In the genomic region with DNA sequence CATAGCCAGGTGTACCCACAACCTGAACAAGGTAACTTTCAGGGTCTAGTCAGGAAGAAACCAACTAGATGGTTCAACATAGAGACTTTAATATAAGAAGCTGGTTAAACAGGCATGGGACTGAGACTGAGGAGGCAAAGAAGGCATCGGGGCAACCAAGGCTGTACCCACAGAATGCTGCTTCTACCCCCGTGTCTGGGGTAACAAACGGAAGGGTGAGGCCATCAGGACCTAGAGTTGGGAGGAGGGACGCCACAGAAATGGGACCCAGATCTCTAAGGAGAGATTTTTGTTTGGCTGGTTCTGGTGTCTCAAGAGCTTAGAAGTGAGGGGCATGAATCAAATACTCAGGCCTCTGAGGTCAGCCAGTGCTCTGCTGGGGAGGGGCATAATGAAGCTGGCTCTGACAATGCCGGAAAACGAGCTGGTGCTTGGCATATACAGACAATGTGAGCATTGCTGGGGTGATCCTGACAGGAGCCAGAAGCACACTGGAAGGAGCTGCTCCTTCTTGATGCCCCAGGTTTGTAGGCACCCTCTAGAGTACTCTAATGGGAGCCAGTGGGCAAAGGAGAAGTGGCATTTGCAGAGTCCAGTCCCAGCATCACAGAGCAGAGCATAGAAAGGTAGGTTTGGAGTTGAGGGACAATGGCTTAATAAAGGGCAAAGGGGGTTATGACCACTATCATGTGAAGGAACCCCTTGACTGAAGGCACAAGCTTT, we compare ENCODE assay signal across 1 cellular context.
TF ChIP-seq lines count a peak whose summit lies in the region.

No MANE protein-coding gene starts in this region.

TF ChIP-seq in HepG2, 621 proteins besides CTCF, POLR2A, EP300 and RAD21 (continued from another document and continues in another):
- TF ChIP-seq, protein P1, sequence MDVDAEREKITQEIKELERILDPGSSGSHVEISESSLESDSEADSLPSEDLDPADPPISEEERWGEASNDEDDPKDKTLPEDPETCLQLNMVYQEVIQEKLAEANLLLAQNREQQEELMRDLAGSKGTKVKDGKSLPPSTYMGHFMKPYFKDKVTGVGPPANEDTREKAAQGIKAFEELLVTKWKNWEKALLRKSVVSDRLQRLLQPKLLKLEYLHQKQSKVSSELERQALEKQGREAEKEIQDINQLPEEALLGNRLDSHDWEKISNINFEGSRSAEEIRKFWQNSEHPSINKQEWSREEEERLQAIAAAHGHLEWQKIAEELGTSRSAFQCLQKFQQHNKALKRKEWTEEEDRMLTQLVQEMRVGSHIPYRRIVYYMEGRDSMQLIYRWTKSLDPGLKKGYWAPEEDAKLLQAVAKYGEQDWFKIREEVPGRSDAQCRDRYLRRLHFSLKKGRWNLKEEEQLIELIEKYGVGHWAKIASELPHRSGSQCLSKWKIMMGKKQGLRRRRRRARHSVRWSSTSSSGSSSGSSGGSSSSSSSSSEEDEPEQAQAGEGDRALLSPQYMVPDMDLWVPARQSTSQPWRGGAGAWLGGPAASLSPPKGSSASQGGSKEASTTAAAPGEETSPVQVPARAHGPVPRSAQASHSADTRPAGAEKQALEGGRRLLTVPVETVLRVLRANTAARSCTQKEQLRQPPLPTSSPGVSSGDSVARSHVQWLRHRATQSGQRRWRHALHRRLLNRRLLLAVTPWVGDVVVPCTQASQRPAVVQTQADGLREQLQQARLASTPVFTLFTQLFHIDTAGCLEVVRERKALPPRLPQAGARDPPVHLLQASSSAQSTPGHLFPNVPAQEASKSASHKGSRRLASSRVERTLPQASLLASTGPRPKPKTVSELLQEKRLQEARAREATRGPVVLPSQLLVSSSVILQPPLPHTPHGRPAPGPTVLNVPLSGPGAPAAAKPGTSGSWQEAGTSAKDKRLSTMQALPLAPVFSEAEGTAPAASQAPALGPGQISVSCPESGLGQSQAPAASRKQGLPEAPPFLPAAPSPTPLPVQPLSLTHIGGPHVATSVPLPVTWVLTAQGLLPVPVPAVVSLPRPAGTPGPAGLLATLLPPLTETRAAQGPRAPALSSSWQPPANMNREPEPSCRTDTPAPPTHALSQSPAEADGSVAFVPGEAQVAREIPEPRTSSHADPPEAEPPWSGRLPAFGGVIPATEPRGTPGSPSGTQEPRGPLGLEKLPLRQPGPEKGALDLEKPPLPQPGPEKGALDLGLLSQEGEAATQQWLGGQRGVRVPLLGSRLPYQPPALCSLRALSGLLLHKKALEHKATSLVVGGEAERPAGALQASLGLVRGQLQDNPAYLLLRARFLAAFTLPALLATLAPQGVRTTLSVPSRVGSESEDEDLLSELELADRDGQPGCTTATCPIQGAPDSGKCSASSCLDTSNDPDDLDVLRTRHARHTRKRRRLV (CRISPR knock-in tag; IDR thresholded peaks at IDR 0.05): no peak
- TF ChIP-seq, protein P2, sequence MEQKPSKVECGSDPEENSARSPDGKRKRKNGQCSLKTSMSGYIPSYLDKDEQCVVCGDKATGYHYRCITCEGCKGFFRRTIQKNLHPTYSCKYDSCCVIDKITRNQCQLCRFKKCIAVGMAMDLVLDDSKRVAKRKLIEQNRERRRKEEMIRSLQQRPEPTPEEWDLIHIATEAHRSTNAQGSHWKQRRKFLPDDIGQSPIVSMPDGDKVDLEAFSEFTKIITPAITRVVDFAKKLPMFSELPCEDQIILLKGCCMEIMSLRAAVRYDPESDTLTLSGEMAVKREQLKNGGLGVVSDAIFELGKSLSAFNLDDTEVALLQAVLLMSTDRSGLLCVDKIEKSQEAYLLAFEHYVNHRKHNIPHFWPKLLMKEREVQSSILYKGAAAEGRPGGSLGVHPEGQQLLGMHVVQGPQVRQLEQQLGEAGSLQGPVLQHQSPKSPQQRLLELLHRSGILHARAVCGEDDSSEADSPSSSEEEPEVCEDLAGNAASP (CRISPR knock-in tag; IDR thresholded peaks at IDR 0.05; ENCODE audit: borderline replicate concordance): no peak
- no peak for TF ChIP-seq NCOA5 (CRISPR knock-in tag; IDR thresholded peaks at IDR 0.05)
- no peak for TF ChIP-seq AGO2 (optimal IDR thresholded peaks at IDR 0.05; ENCODE audit: low read depth, low read length)
- TF ChIP-seq ZNF878 (CRISPR knock-in tag; IDR thresholded peaks at IDR 0.05): 0 out of 2 replicates have a peak, but pooled peaks have one; percentile 6
- TF ChIP-seq TMF1 (CRISPR knock-in tag; IDR thresholded peaks at IDR 0.05; ENCODE audit: low read depth): peak; percentile 3; the same call in 1 of the 2 replicates
- no peak for TF ChIP-seq STAG1 (CRISPR knock-in tag; IDR thresholded peaks at IDR 0.05)
- no peak for TF ChIP-seq XBP1 (CRISPR knock-in tag; IDR thresholded peaks at IDR 0.05)
- TF ChIP-seq, protein P3, sequence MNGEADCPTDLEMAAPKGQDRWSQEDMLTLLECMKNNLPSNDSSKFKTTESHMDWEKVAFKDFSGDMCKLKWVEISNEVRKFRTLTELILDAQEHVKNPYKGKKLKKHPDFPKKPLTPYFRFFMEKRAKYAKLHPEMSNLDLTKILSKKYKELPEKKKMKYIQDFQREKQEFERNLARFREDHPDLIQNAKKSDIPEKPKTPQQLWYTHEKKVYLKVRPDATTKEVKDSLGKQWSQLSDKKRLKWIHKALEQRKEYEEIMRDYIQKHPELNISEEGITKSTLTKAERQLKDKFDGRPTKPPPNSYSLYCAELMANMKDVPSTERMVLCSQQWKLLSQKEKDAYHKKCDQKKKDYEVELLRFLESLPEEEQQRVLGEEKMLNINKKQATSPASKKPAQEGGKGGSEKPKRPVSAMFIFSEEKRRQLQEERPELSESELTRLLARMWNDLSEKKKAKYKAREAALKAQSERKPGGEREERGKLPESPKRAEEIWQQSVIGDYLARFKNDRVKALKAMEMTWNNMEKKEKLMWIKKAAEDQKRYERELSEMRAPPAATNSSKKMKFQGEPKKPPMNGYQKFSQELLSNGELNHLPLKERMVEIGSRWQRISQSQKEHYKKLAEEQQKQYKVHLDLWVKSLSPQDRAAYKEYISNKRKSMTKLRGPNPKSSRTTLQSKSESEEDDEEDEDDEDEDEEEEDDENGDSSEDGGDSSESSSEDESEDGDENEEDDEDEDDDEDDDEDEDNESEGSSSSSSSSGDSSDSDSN (CRISPR knock-in tag; IDR thresholded peaks at IDR 0.05): 0 out of 2 replicates have a peak, but pooled peaks have one; percentile 30
- no peak for TF ChIP-seq SRF (IDR thresholded peaks at IDR 0.05; ENCODE audit: low read depth, low read length)
- TF ChIP-seq NFIB (CRISPR knock-in tag; IDR thresholded peaks at IDR 0.05; ENCODE audit: borderline replicate concordance): no peak
- TF ChIP-seq TFDP2 (CRISPR knock-in tag; IDR thresholded peaks at IDR 0.05): 0 out of 2 replicates have a peak, but pooled peaks have one; percentile 2
- no peak for TF ChIP-seq PREB (CRISPR knock-in tag; IDR thresholded peaks at IDR 0.05)
- no peak for TF ChIP-seq HNRNPLL (IDR thresholded peaks at IDR 0.05; ENCODE audit: low read depth, low read length, poor library complexity, severe bottlenecking)
- no peak for TF ChIP-seq ZFP90 (CRISPR knock-in tag; IDR thresholded peaks at IDR 0.05; ENCODE audit: borderline replicate concordance)
- peak; percentile 59; the same call in 1 of the 2 replicates for TF ChIP-seq FOXC1 (CRISPR knock-in tag; IDR thresholded peaks at IDR 0.05; ENCODE audit: borderline replicate concordance)
- no peak for TF ChIP-seq TCF7L2 (IDR thresholded peaks at IDR 0.05; ENCODE audit: low read depth, low read length)
- no peak for TF ChIP-seq TCF7 (IDR thresholded peaks at IDR 0.05; ENCODE audit: low read depth)
- no peak for TF ChIP-seq GLI4 (CRISPR knock-in tag; IDR thresholded peaks at IDR 0.05; ENCODE audit: borderline replicate concordance)
- TF ChIP-seq RNF2 (conservative IDR thresholded peaks at IDR 0.05; ENCODE audit: low read depth): no peak
- no peak for TF ChIP-seq ZNF142 (CRISPR knock-in tag; IDR thresholded peaks at IDR 0.05)
- TF ChIP-seq FOXK2 (IDR thresholded peaks at IDR 0.05): no peak
- no peak for TF ChIP-seq SYNCRIP (IDR thresholded peaks at IDR 0.05; ENCODE audit: insufficient read depth, low read depth, low read length)
- TF ChIP-seq ZBTB3 (CRISPR knock-in tag; IDR thresholded peaks at IDR 0.05; ENCODE audit: borderline replicate concordance, low read depth): no peak
- 0 out of 2 replicates have a peak, but pooled peaks have one; percentile 3 for TF ChIP-seq ARNTL (CRISPR knock-in tag; IDR thresholded peaks at IDR 0.05)
- 0 out of 2 replicates have a peak, but pooled peaks have one; percentile 46 for TF ChIP-seq ZNF83 (CRISPR knock-in tag; IDR thresholded peaks at IDR 0.05; ENCODE audit: borderline replicate concordance)
- TF ChIP-seq RCOR2 (CRISPR knock-in tag; IDR thresholded peaks at IDR 0.05): no peak
- 0 out of 4 replicates have a peak, but pooled peaks of 1 of the 2 experiments have one; percentile 0 for TF ChIP-seq NR2F1 (CRISPR knock-in tag; IDR thresholded peaks at IDR 0.05)
- TF ChIP-seq CHD4 (IDR thresholded peaks at IDR 0.05; ENCODE audit: borderline replicate concordance, low read length): peak; percentile 13; the same call in 1 of the 2 replicates
- TF ChIP-seq CHCHD3 (CRISPR knock-in tag; IDR thresholded peaks at IDR 0.05): no peak
- TF ChIP-seq RXRA (CRISPR knock-in tag; IDR thresholded peaks at IDR 0.05): no peak
- no peak for TF ChIP-seq ZNF570 (CRISPR knock-in tag; IDR thresholded peaks at IDR 0.05; ENCODE audit: borderline replicate concordance)
- TF ChIP-seq SP4 (CRISPR knock-in tag; IDR thresholded peaks at IDR 0.05): peak; percentile 32; the same call in 1 of the 2 replicates
- 0 out of 2 replicates have a peak, but pooled peaks have one; percentile 12 for TF ChIP-seq REPIN1 (CRISPR knock-in tag; IDR thresholded peaks at IDR 0.05; ENCODE audit: borderline replicate concordance, low read depth)
- TF ChIP-seq, protein P4, sequence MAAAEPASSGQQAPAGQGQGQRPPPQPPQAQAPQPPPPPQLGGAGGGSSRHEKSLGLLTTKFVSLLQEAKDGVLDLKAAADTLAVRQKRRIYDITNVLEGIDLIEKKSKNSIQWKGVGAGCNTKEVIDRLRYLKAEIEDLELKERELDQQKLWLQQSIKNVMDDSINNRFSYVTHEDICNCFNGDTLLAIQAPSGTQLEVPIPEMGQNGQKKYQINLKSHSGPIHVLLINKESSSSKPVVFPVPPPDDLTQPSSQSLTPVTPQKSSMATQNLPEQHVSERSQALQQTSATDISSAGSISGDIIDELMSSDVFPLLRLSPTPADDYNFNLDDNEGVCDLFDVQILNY (CRISPR knock-in tag; conservative IDR thresholded peaks at IDR 0.05): no peak
- no peak for TF ChIP-seq ZNF136 (CRISPR knock-in tag; IDR thresholded peaks at IDR 0.05; ENCODE audit: low read depth)
- no peak for TF ChIP-seq ZNF816 (CRISPR knock-in tag; IDR thresholded peaks at IDR 0.05; ENCODE audit: borderline replicate concordance)
